Comparison of ENCODE assay signal across 13 cellular contexts in the genomic region with DNA sequence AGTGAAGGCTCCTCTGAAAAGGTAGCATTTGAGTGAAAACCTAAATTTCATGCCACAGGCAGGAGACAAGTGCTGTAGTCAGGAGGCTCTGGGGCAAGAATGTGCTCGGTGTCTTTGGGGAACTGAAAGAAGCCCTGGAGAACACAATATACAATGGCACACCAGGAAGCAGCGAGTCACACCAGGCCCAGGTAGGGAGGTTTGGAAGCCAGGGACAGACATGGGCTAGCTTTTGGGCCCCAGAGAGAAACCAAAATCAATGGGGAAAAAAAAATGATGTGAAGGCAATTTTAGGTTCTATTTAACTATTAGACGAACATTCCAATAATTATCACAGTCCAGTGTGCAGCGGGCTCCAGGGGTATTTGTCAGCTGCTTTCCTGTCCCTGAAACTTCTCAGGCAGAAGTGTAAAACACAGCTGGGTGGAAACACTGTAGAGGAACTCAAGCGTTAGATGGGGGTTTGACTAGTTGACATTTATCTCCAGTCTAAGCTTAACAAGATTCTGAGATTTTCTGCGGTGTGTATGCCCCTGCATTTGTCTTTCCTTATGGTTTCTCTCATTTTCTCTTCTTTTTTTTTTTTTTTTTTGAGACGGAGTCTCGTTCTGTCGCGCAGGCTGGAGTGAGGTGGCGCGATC. TPM values are rescaled to one million over a fixed set of nuclear protein-coding genes. Genes with fewer than 3 reads are reported as not detected.
DNase-seq lines count a peak whose midpoint lies in the region; ATAC-seq, FAIRE-seq and TF ChIP-seq lines count a peak whose summit lies in the region.
"Had no signal": no experiment of that assay in that cellular context is flagged by ENCODE, and none has a peak within 500 bp of the region (broad histone marks: within the 10 kb centered on the region; RNA-seq: fewer than 3 reads in every experiment).

No MANE protein-coding gene starts in this region.

- H3K27me3 ChIP-seq in left lung, result no peaks in the 10 kb centered on the region
- H3K27me3 ChIP-seq: breast epithelium had no signal

- no peak overlapping the region for H3K27ac Mint-ChIP-seq in activated B cell treated with CpG ODN at 0.5 μM for 24 hours
- no peak overlapping the region for H3K27ac Mint-ChIP-seq in activated naive CD4-positive, alpha-beta T cell treated with anti-CD3 and anti-CD28 coated beads, Interleukin-2, amount 50 U/mL, for 72 hours
- H3K27ac Mint-ChIP-seq: type B pancreatic cell had no signal

- TF ChIP-seq CTCF in activated B cell treated with CpG ODN at 0.5 μM for 24 hours (IDR thresholded peaks at IDR 0.05) (no peak), kidney (IDR thresholded peaks at IDR 0.05; ENCODE audit: borderline replicate concordance, extremely low read depth, insufficient read depth) (no peak), left lung (IDR thresholded peaks at IDR 0.05) (no peak)

- H3K9me3 ChIP-seq in kidney (ENCODE audit: control insufficient read depth in 1 of 2, low read length in 2 of 2), result peaks cover 0 to 7% of the 10 kb centered on the region in 2 donors
- H3K9me3 ChIP-seq in left lung, result peaks cover 0 to 9% of the 10 kb centered on the region in 2 donors

- peaks cover 6% of the 10 kb centered on the region for H3K27me3 Mint-ChIP-seq in activated B cell treated with CpG ODN at 0.5 μM for 24 hours
- H3K27me3 Mint-ChIP-seq: type B pancreatic cell had no signal

- peaks cover 10% of the 10 kb centered on the region for H3K9me3 Mint-ChIP-seq in activated B cell treated with CpG ODN at 0.5 μM for 24 hours
- peaks cover 4 to 8% of the 10 kb centered on the region in 2 donors for H3K9me3 Mint-ChIP-seq in activated naive CD4-positive, alpha-beta T cell treated with anti-CD3 and anti-CD28 coated beads, Interleukin-2, amount 50 U/mL, for 72 hours

- H3K27ac ChIP-seq in kidney (ENCODE audit: low read depth in 2 of 2, low read length in 2 of 2) (no peak overlapping the region), left lung (no peak overlapping the region)
- H3K27ac ChIP-seq: breast epithelium, parathyroid adenoma had no signal

- H3K36me3 Mint-ChIP-seq in activated B cell treated with CpG ODN at 0.5 μM for 24 hours (ENCODE audit: low read depth), result no peaks in the 10 kb centered on the region
- H3K36me3 Mint-ChIP-seq in activated naive CD4-positive, alpha-beta T cell treated with anti-CD3 and anti-CD28 coated beads, Interleukin-2, amount 50 U/mL, for 72 hours, result no peaks in the 10 kb centered on the region
- H3K36me3 Mint-ChIP-seq: type B pancreatic cell had no signal

- peak overlapping the region; percentile 2 for H3K4me3 Mint-ChIP-seq in activated B cell treated with CpG ODN at 0.5 μM for 24 hours
- H3K4me3 Mint-ChIP-seq: type B pancreatic cell had no signal

- peak; percentile 63 for ATAC-seq in GM18858 (IDR thresholded peaks at IDR 0.05; ENCODE audit: unreplicated experiment)
- peak; percentile 89 for ATAC-seq in GM21423 (IDR thresholded peaks at IDR 0.05; ENCODE audit: unreplicated experiment)
- peak; percentile 93 for ATAC-seq in HG03066 (IDR thresholded peaks at IDR 0.05; ENCODE audit: low read depth, unreplicated experiment)
- peak; percentile 50 for ATAC-seq in activated B cell treated with CpG ODN at 0.5 μM for 24 hours (ENCODE audit: low read depth)
- ATAC-seq in left lung, result no peak
- no peak for ATAC-seq in activated naive CD4-positive, alpha-beta T cell treated with anti-CD3 and anti-CD28 coated beads, Interleukin-2, amount 50 U/mL, for 72 hours

- FAIRE-seq in kidney (lab: Jason Lieb, UNC), result no peak
- FAIRE-seq: TTC549 had no signal

- POLR2A ChIA-PET in activated B cell treated with CpG ODN at 0.5 μM for 24 hours (lab: Charles Lee), result no interaction called here

- CTCF ChIA-PET in activated B cell treated with CpG ODN at 0.5 μM for 24 hours (lab: Charles Lee), result no interaction called here

- no peak overlapping the region for H3K4me3 ChIP-seq in kidney (ENCODE audit: low read length in 2 of 2)
- no peak overlapping the region for H3K4me3 ChIP-seq in left lung
- H3K4me3 ChIP-seq: breast epithelium had no signal

- no peak for DNase-seq in activated B cell treated with CpG ODN at 0.5 μM for 24 hours
- DNase-seq in kidney, result no peak
- no peak for DNase-seq in epidermal melanocyte (ENCODE audit: insufficient read length, low spot score)
- no peak for DNase-seq in left lung
- no peak for DNase-seq in activated naive CD4-positive, alpha-beta T cell treated with anti-CD3 and anti-CD28 coated beads, Interleukin-2, amount 50 U/mL, for 72 hours (ENCODE audit: low spot score in 2 of 2)
- DNase-seq: Kasumi-1 had no signal

- intact Hi-C loops in activated B cell treated with CpG ODN at 0.5 μM for 24 hours (cut with micrococcal nuclease), result no loop called here
- intact Hi-C loops in kidney (cut with DNase I), result no loop called here
- intact Hi-C loops in left lung (cut with DNase I), result no loop called here

- no peaks in the 10 kb centered on the region for H3K36me3 ChIP-seq in kidney (ENCODE audit: control insufficient read depth in 1 of 2, insufficient read depth in 2 of 2, low read length in 2 of 2)
- no peaks in the 10 kb centered on the region for H3K36me3 ChIP-seq in left lung
- H3K36me3 ChIP-seq: breast epithelium had no signal

- H3K4me1 ChIP-seq in kidney (ENCODE audit: control insufficient read depth in 1 of 2, insufficient read depth in 1 of 2, low read depth in 1 of 2, low read length in 2 of 2), result no peaks in the 10 kb centered on the region
- no peaks in the 10 kb centered on the region for H3K4me1 ChIP-seq in left lung
- H3K4me1 ChIP-seq: breast epithelium, parathyroid adenoma had no signal

- H3K9ac ChIP-seq in kidney (ENCODE audit: low read length in 2 of 2), result no peak overlapping the region
- H3K9ac ChIP-seq: parathyroid adenoma had no signal

- peaks cover 11% of the 10 kb centered on the region for H3K4me1 Mint-ChIP-seq in activated B cell treated with CpG ODN at 0.5 μM for 24 hours

RNA-seq across cellular contexts. Expression of a gene that starts 21.8 kb away (rescaled TPM):
- total RNA-seq in activated B cell treated with CpG ODN at 0.5 μM for 24 hours, result 0.33 and 0.46 TPM in 2 replicates
- total RNA-seq in kidney, result 22.5 TPM
- 19.6 TPM for polyA plus RNA-seq in kidney (ENCODE audit: insufficient read depth, low read depth, low replicate concordance)
- total RNA-seq in left lung, result 1 to 10 TPM; 1.3 to 4.5 TPM
- 1 to 10 TPM in 1 of 2 donors, under 1 TPM in 1; 0.34 to 8.3 TPM for total RNA-seq in activated naive CD4-positive, alpha-beta T cell treated with anti-CD3 and anti-CD28 coated beads, Interleukin-2, amount 50 U/mL, for 72 hours

Comparison
In these comparisons a context has a peak if more than half of its experiments do, and no peak if none do; other contexts are left out.
1. ATAC-seq: peak in GM18858 (single experiment), GM21423 (single experiment), HG03066 (single experiment) and activated B cell treated with CpG ODN at 0.5 μM for 24 hours (single experiment); none in left lung (single experiment) and activated naive CD4-positive, alpha-beta T cell treated with anti-CD3 and anti-CD28 coated beads, Interleukin-2, amount 50 U/mL, for 72 hours (0 of 2).